18 cellular contexts compared by ENCODE assay signal in the genomic region with DNA sequence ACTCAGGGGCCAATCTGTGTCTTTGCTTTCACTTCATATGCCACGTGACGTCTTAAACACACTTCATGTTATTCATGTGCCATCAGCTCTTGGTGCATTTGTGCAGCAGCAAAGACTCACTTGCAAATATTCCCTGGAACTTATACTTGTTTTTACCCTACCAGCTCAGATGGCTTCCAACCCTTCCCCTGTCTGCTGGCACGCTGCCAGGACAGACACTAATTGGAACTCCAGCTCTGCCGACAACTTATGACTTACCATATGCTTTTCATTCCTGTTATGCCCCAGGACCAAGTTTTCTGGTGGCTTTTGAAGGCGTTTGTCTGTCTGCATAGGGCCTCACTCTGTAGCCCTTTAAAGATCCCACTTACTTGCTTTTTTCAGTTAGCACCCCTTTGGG.
DNase-seq lines count a peak whose midpoint lies in the region; ATAC-seq, FAIRE-seq and TF ChIP-seq lines count a peak whose summit lies in the region.
"Had no signal": no experiment of that assay in that cellular context is flagged by ENCODE, and none has a peak within 500 bp of the region (broad histone marks: within the 10 kb centered on the region; RNA-seq: fewer than 3 reads in every experiment).

No MANE protein-coding gene starts in this region.

- in situ Hi-C loops in K562 (cut with MboI): no loop called here

- no peak for FAIRE-seq in K562 (lab: Jason Lieb, UNC)
- FAIRE-seq: GM12878, GM19239, H1 had no signal

- DNase-seq in NCI-H82 (lab: John Stamatoyannopoulos, UW): peak; percentile 32
- no peak for DNase-seq in NCI-H82 treated with DMSO at 0.1 percent for 48 hours (lab: John Stamatoyannopoulos, UW; ENCODE audit: unreplicated experiment)
- peak; percentile 11 for DNase-seq in NCI-H1694 (lab: John Stamatoyannopoulos, UW)
- peak; percentile 42 for DNase-seq in NCI-H2171 treated with DMSO at 0.1 percent for 48 hours (lab: John Stamatoyannopoulos, UW)
- no peak for DNase-seq in K562 (ENCODE audit: extremely low read depth in 1 of 4, low spot score in 3 of 4)
- DNase-seq in neural progenitor cell (ENCODE audit: low spot score): no peak
- DNase-seq: 8988T; C1 segment of cervical spinal cord; CD4-positive, CD25-positive, alpha-beta regulatory T cell; DMS53; DND-41; EL; H9 had no signal

- no peak overlapping the region for H3K4me3 Mint-ChIP-seq in neural progenitor cell
- H3K4me3 Mint-ChIP-seq: B cell; CD4-positive, CD25-positive, alpha-beta regulatory T cell; H9 had no signal

- CTCF ChIA-PET in K562 (lab: Yijun Ruan, JAX; ENCODE audit: low intra/inter-chr PET ratio): no interaction called here

- H3K79me2 ChIP-seq in K562 (ENCODE audit: control insufficient read depth, insufficient read depth, low read length) (no peaks in the 10 kb centered on the region), neural progenitor cell (ENCODE audit: low read depth) (no peaks in the 10 kb centered on the region)

- POLR2A ChIA-PET in K562 (lab: Yijun Ruan, JAX): no interaction called here

- H3K9ac ChIP-seq in K562 (ENCODE audit: insufficient read depth in 1 of 2, low read depth in 2 of 2, low read length in 2 of 2) (no peak overlapping the region), neural progenitor cell (no peak overlapping the region)

- no peak for TF ChIP-seq CTCF in K562 (IDR thresholded peaks at IDR 0.05 in 2 of 3, conservative IDR thresholded peaks at IDR 0.05 in 1 of 3; ENCODE audit: insufficient read depth in 2 of 3, low read depth in 1 of 3, low read length in 3 of 3)
- no peak for TF ChIP-seq CTCF in neural progenitor cell (IDR thresholded peaks at IDR 0.05)

- no peaks in the 10 kb centered on the region for H3K4me1 Mint-ChIP-seq in neural progenitor cell
- H3K4me1 Mint-ChIP-seq: B cell; CD4-positive, CD25-positive, alpha-beta regulatory T cell; H9 had no signal

- ATAC-seq in K562: no peak
- ATAC-seq in HG02840 (IDR thresholded peaks at IDR 0.05; ENCODE audit: low FRiP score, unreplicated experiment): no peak
- ATAC-seq: GM12878 had no signal

- H3K27me3 ChIP-seq in K562 (ENCODE audit: control insufficient read depth in 2 of 2, insufficient read depth in 2 of 2, low read length in 2 of 2): no peaks in the 10 kb centered on the region
- H3K27me3 ChIP-seq in neural progenitor cell: no peaks in the 10 kb centered on the region

- no peak for TF ChIP-seq RAD21 in K562 (CRISPR knock-in tag; conservative IDR thresholded peaks at IDR 0.05 in 1 of 2, IDR thresholded peaks at IDR 0.05 in 1 of 2)

- H3K36me3 Mint-ChIP-seq in neural progenitor cell: no peaks in the 10 kb centered on the region
- H3K36me3 Mint-ChIP-seq: CD4-positive, CD25-positive, alpha-beta regulatory T cell had no signal

- no peak for TF ChIP-seq POLR2A in K562 (conservative IDR thresholded peaks at IDR 0.05)

- no peaks in the 10 kb centered on the region for H3K9me3 ChIP-seq in K562 (replicated peaks; ENCODE audit: control insufficient read depth, insufficient read depth, low read depth, low read length)
- H3K9me3 ChIP-seq in neural progenitor cell (ENCODE audit: low read depth): no peaks in the 10 kb centered on the region

- no peak overlapping the region for H3K27ac Mint-ChIP-seq in neural progenitor cell
- H3K27ac Mint-ChIP-seq: B cell; CD4-positive, CD25-positive, alpha-beta regulatory T cell; H9 had no signal

- H4K20me1 ChIP-seq in K562 (replicated peaks; ENCODE audit: control insufficient read depth, insufficient read depth, low read length) (no peaks in the 10 kb centered on the region), neural progenitor cell (ENCODE audit: low read depth) (no peaks in the 10 kb centered on the region)

- H3K36me3 ChIP-seq in K562 (ENCODE audit: control insufficient read depth, insufficient read depth, low read length) (no peaks in the 10 kb centered on the region), neural progenitor cell (no peaks in the 10 kb centered on the region)

- no peak overlapping the region for H3K4me3 ChIP-seq in K562
- no peak overlapping the region for H3K4me3 ChIP-seq in neural progenitor cell
- H3K4me3 ChIP-seq: GM12878 had no signal

- H2AFZ ChIP-seq in K562 (ENCODE audit: low read depth, low read length) (no peak overlapping the region), neural progenitor cell (replicated peaks) (no peak overlapping the region)

- 5% methylated on average over 5 of the region's 5 CpGs for WGBS in K562 (ENCODE audit: insufficient coverage, low coverage, missing lambda C conversion rate)

- H3K4me1 ChIP-seq in K562 (replicated peaks in 1 of 2; ENCODE audit: control insufficient read depth in 2 of 2, insufficient read depth in 2 of 2, low read length in 2 of 2): no peaks in the 10 kb centered on the region
- no peaks in the 10 kb centered on the region for H3K4me1 ChIP-seq in neural progenitor cell

- no peaks in the 10 kb centered on the region for H3K9me1 ChIP-seq in K562 (ENCODE audit: control insufficient read depth, insufficient read depth, low read length)

- H3K4me2 ChIP-seq in K562 (ENCODE audit: insufficient read depth, low read length) (no peak overlapping the region), neural progenitor cell (no peak overlapping the region)

- BruUV-seq in K562 (replicated peaks; lab: Mats Ljungman, UMichigan): no TSS peak

- TF ChIP-seq EP300 in K562 (IDR thresholded peaks at IDR 0.05; ENCODE audit: low read length): no peak

- H3K27me3 Mint-ChIP-seq in neural progenitor cell (ENCODE audit: insufficient read depth, low read depth): no peaks in the 10 kb centered on the region
- H3K27me3 Mint-ChIP-seq: B cell; CD4-positive, CD25-positive, alpha-beta regulatory T cell had no signal

- no peak overlapping the region for H3K27ac ChIP-seq in K562 (ENCODE audit: extremely low read depth, low read depth, low read length)
- no peak overlapping the region for H3K27ac ChIP-seq in neural progenitor cell

- H3F3A ChIP-seq in neural progenitor cell (ENCODE audit: low read depth): no peaks in the 10 kb centered on the region

- intact Hi-C loops in K562 (cut with micrococcal nuclease): no loop called here

- no peaks in the 10 kb centered on the region for H3K9me3 Mint-ChIP-seq in neural progenitor cell

TF ChIP-seq in K562, 482 proteins besides CTCF, POLR2A, EP300 and RAD21:
- no peak for TF ChIP-seq ZNF143 (CRISPR knock-in tag; IDR thresholded peaks at IDR 0.05)
- peak; percentile 23; the same call in 1 of the 2 replicates for TF ChIP-seq NFIX (CRISPR knock-in tag; IDR thresholded peaks at IDR 0.05; ENCODE audit: low read depth)
- TF ChIP-seq NFIC (IDR thresholded peaks at IDR 0.05): peak; percentile 73

Comparison
In these comparisons a context has a peak if more than half of its experiments do, and no peak if none do; other contexts are left out.
1. DNase-seq: peak in NCI-H82 (single experiment), NCI-H1694 (single experiment) and NCI-H2171 treated with DMSO at 0.1 percent for 48 hours (single experiment); none in NCI-H82 treated with DMSO at 0.1 percent for 48 hours (single experiment), K562 (0 of 4) and neural progenitor cell (single experiment).